ENCODE assay signal across 20 cellular contexts in genomic region chr6:13349811-13350506, GRCh38. TPM values are rescaled to one million over a fixed set of nuclear protein-coding genes. Genes with fewer than 3 reads are reported as not detected.
DNase-seq lines count a peak whose midpoint lies in the region; ATAC-seq, FAIRE-seq and TF ChIP-seq lines count a peak whose summit lies in the region.
"Had no signal": no experiment of that assay in that cellular context is flagged by ENCODE, and none has a peak within 500 bp of the region (broad histone marks: within the 10 kb centered on the region; RNA-seq: fewer than 3 reads in every experiment).

No MANE protein-coding gene starts in this region.

- no peaks in the 10 kb centered on the region for H4K20me1 ChIP-seq in HepG2 (ENCODE audit: insufficient read depth, low read length)
- no peaks in the 10 kb centered on the region for H4K20me1 ChIP-seq in H1 (replicated peaks in 1 of 2; ENCODE audit: control insufficient read depth in 1 of 2, insufficient read depth in 2 of 2, low read length in 2 of 2)
- H4K20me1 ChIP-seq: BLaER1 treated with 17β-estradiol and CSF1 and Interleukin-3, amounts not matched to agents 10 nM and 100 nM had no signal

- H3K18ac ChIP-seq in H1 (ENCODE audit: extremely low read depth, low read length), result no peak overlapping the region

- H3K27ac Mint-ChIP-seq in nephron, result peak overlapping the region in 2 of 3 experiments; percentile 1 to 67
- H3K27ac Mint-ChIP-seq: CD8-positive, alpha-beta memory T cell had no signal

- POLR2A ChIA-PET in HepG2 (lab: Yijun Ruan, JAX), result no interaction called here
- POLR2A ChIA-PET in H1 (lab: Charles Lee; ENCODE audit: partially characterized antibody), result no interaction called here

- no peak overlapping the region for H2BK20ac ChIP-seq in H1 (ENCODE audit: low read length)

- intact Hi-C loops in HepG2 (cut with micrococcal nuclease; ENCODE audit: unreplicated experiment), result no loop called here
- intact Hi-C loops in right lobe of liver (cut with DNase I), result loop anchor here in 1 of 2 donors (10.0 kb wide), 2 partner anchors 185 to 255 kb away; no protein-coding TSS in a partner anchor
- intact Hi-C loops in tibial artery (cut with DNase I; ENCODE audit: low total_unique reads), result no loop called here

- in situ Hi-C loops in HepG2 (cut with HindIII; ENCODE audit: extremely low pct_ligation_motif_present, low pct_unique_long_range_greater_than_20kb), result no loop called here

- H2BK12ac ChIP-seq in H1 (ENCODE audit: low read depth, low read length), result no peak overlapping the region

- H3K79me2 ChIP-seq in HepG2 (ENCODE audit: insufficient read depth, low read length) (no peaks in the 10 kb centered on the region), H1 (ENCODE audit: control insufficient read depth in 1 of 2, insufficient read depth in 2 of 2, low read length in 2 of 2) (no peaks in the 10 kb centered on the region)

- no peak overlapping the region for H2BK120ac ChIP-seq in H1 (replicated peaks; ENCODE audit: low read depth, low read length)

- H4K5ac ChIP-seq in H1 (ENCODE audit: insufficient read length, low read depth, low read length), result no peak overlapping the region

- CTCF ChIA-PET in HepG2 (lab: Yijun Ruan, JAX; ENCODE audit: low intra/inter-chr PET ratio, low total read pairs) (no interaction called here), H1 (lab: Charles Lee; ENCODE audit: partially characterized antibody) (interaction anchor here (0.7 to 4.3 kb wide), 6 partner anchors 11 to 225 kb away, joined by 3 to 16 read pairs (median 3); partner anchors contain the start of gene SIRT5)

- H3K9ac ChIP-seq in HepG2 (ENCODE audit: insufficient read depth, low read depth, low read length) (no peak overlapping the region), H1 (replicated peaks in 1 of 4; ENCODE audit: extremely low read depth in 1 of 4, low read depth in 3 of 4, low read length in 3 of 4) (no peak overlapping the region)
- H3K9ac ChIP-seq: BLaER1 treated with 17β-estradiol and CSF1 and Interleukin-3, amounts not matched to agents 10 nM and 100 nM had no signal

- H3K9me3 ChIP-seq in HepG2 (ENCODE audit: low read length) (no peaks in the 10 kb centered on the region), right lobe of liver (no peaks in the 10 kb centered on the region), H1 (ENCODE audit: insufficient read depth in 2 of 2, low read depth in 1 of 2, low read length in 1 of 2) (peaks cover 0 to 8% of the 10 kb centered on the region in 2 experiments; a peak in 1 of 4 replicates), tibial artery (no peaks in the 10 kb centered on the region)
- H3K9me3 ChIP-seq: A549; BLaER1 treated with 17β-estradiol and CSF1 and Interleukin-3, amounts not matched to agents 10 nM and 100 nM had no signal

- FAIRE-seq in HepG2 (lab: Jason Lieb, UNC) (no peak), H1 (lab: Jason Lieb, UNC) (no peak)
- FAIRE-seq: A549, D721Med had no signal

- no peaks in the 10 kb centered on the region for H3K36me3 Mint-ChIP-seq in nephron (ENCODE audit: low read depth)
- H3K36me3 Mint-ChIP-seq: CD8-positive, alpha-beta memory T cell had no signal

- ATAC-seq in HepG2, result no peak
- no peak for ATAC-seq in right lobe of liver
- ATAC-seq in HG03280 (IDR thresholded peaks at IDR 0.05; ENCODE audit: unreplicated experiment), result no peak
- no peak for ATAC-seq in HG03175 (IDR thresholded peaks at IDR 0.05; ENCODE audit: unreplicated experiment)
- ATAC-seq: A549, HCT116 had no signal

- no peak overlapping the region for H3K14ac ChIP-seq in H1 (ENCODE audit: insufficient read length)

- H3K4me1 Mint-ChIP-seq in nephron, result peaks cover 34% of the 10 kb centered on the region

- no peak overlapping the region for H4K91ac ChIP-seq in H1 (replicated peaks; ENCODE audit: insufficient read length, low read length)

- no peaks in the 10 kb centered on the region for H3K9me3 Mint-ChIP-seq in nephron
- H3K9me3 Mint-ChIP-seq: CD8-positive, alpha-beta memory T cell had no signal

- H3K4ac ChIP-seq in H1 (replicated peaks; ENCODE audit: insufficient read length, low read depth, low read length), result no peak overlapping the region

- TF ChIP-seq EP300 in HepG2 (IDR thresholded peaks at IDR 0.05; ENCODE audit: low read depth in 2 of 2, low read length in 2 of 2) (no peak), HepG2 (CRISPR knock-in tag; IDR thresholded peaks at IDR 0.05; ENCODE audit: borderline replicate concordance) (no peak), H1 (IDR thresholded peaks at IDR 0.05; ENCODE audit: borderline replicate concordance in 1 of 2, low read depth in 2 of 2, low read length in 2 of 2) (no peak)

- BruUV-seq in HepG2 (replicated peaks; lab: Mats Ljungman, UMichigan), result no TSS peak

- no peak for TF ChIP-seq CTCF in HepG2 (CRISPR knock-in tag; IDR thresholded peaks at IDR 0.05)
- TF ChIP-seq CTCF in right lobe of liver (IDR thresholded peaks at IDR 0.05), result no peak
- no peak for TF ChIP-seq CTCF in H1 (IDR thresholded peaks at IDR 0.05; ENCODE audit: control extremely low read depth in 1 of 3, insufficient read depth in 1 of 3, low read depth in 1 of 3, low read length in 3 of 3)
- no peak for TF ChIP-seq CTCF in nephron (IDR thresholded peaks at IDR 0.05; ENCODE audit: unreplicated experiment in 3 of 3)
- TF ChIP-seq CTCF in tibial artery (IDR thresholded peaks at IDR 0.05), result no peak

- H3K23ac ChIP-seq in H1 (ENCODE audit: insufficient read length), result no peak overlapping the region

- TF ChIP-seq POLR2A in HepG2 (IDR thresholded peaks at IDR 0.05; ENCODE audit: insufficient read depth in 1 of 2, low read depth in 2 of 2, low read length in 2 of 2) (no peak), right lobe of liver (IDR thresholded peaks at IDR 0.05) (no peak), H1 (IDR thresholded peaks at IDR 0.05; ENCODE audit: control extremely low read depth in 1 of 2, low read depth in 2 of 2, low read length in 2 of 2) (no peak)

- H3K4me3 ChIP-seq in HepG2 (replicated peaks in 1 of 3; ENCODE audit: insufficient read depth in 1 of 3, low read depth in 2 of 3, low read length in 3 of 3) (no peak overlapping the region), right lobe of liver (no peak overlapping the region), H1 (ENCODE audit: extremely low read depth in 1 of 4, insufficient read depth in 2 of 4, low read depth in 3 of 4, low read length in 4 of 4) (no peak overlapping the region), tibial artery (no peak overlapping the region)
- H3K4me3 ChIP-seq: A549; BLaER1 treated with 17β-estradiol and CSF1 and Interleukin-3, amounts not matched to agents 10 nM and 100 nM had no signal

- H4K8ac ChIP-seq in H1 (ENCODE audit: extremely low read depth, insufficient read depth, low read length), result 0 out of 2 replicates have a peak overlapping the region, but pooled peaks have one; percentile 26

- H3K4me2 ChIP-seq in HepG2 (ENCODE audit: low read depth, low read length) (no peak overlapping the region), H1 (ENCODE audit: insufficient read depth in 1 of 2, low read depth in 2 of 2, low read length in 2 of 2) (no peak overlapping the region)
- H3K4me2 ChIP-seq: A549; BLaER1 treated with 17β-estradiol and CSF1 and Interleukin-3, amounts not matched to agents 10 nM and 100 nM had no signal

- no peak overlapping the region for H3K4me3 Mint-ChIP-seq in nephron
- H3K4me3 Mint-ChIP-seq: CD8-positive, alpha-beta memory T cell had no signal

- TF ChIP-seq RAD21 in HepG2 (CRISPR knock-in tag; IDR thresholded peaks at IDR 0.05) (no peak), H1 (IDR thresholded peaks at IDR 0.05 in 1 of 2, conservative IDR thresholded peaks at IDR 0.05 in 1 of 2; ENCODE audit: low read depth in 2 of 2, low read length in 2 of 2) (no peak)

- H3K27me3 Mint-ChIP-seq in nephron (ENCODE audit: low read depth), result peaks cover 7% of the 10 kb centered on the region
- H3K27me3 Mint-ChIP-seq: CD8-positive, alpha-beta memory T cell had no signal

- H3K36me3 ChIP-seq in HepG2 (replicated peaks in 1 of 2; ENCODE audit: control insufficient read depth in 1 of 2, insufficient read depth in 2 of 2, low read length in 2 of 2) (no peaks in the 10 kb centered on the region), right lobe of liver (no peaks in the 10 kb centered on the region), H1 (ENCODE audit: control insufficient read depth in 2 of 4, insufficient read depth in 4 of 4, low read length in 3 of 4) (no peaks in the 10 kb centered on the region), tibial artery (no peaks in the 10 kb centered on the region)
- H3K36me3 ChIP-seq: BLaER1 treated with 17β-estradiol and CSF1 and Interleukin-3, amounts not matched to agents 10 nM and 100 nM had no signal

- no peaks in the 10 kb centered on the region for H3K23me2 ChIP-seq in H1 (ENCODE audit: low read depth, low read length)

- H3K27ac ChIP-seq in HepG2 (ENCODE audit: extremely low read length, insufficient read depth, low read length) (no peak overlapping the region), right lobe of liver (no peak overlapping the region), H1 (ENCODE audit: low read depth, low read length) (no peak overlapping the region), tibial artery (peak overlapping the region; percentile 26 to 29)
- H3K27ac ChIP-seq: A549; BLaER1 treated with 17β-estradiol and CSF1 and Interleukin-3, amounts not matched to agents 10 nM and 100 nM had no signal

- H3K4me1 ChIP-seq in HepG2 (ENCODE audit: insufficient read depth, low read length), result peaks cover 9% of the 10 kb centered on the region
- H3K4me1 ChIP-seq in right lobe of liver, result no peaks in the 10 kb centered on the region
- H3K4me1 ChIP-seq in H1 (replicated peaks in 1 of 4; ENCODE audit: control insufficient read depth in 3 of 4, insufficient read depth in 4 of 4, low read length in 3 of 4), result peaks cover 4 to 8% (median 6%) of the 10 kb centered on the region in 4 experiments; a peak in 4 of 7 replicates
- H3K4me1 ChIP-seq in tibial artery, result peaks cover 0 to 17% (median 3%) of the 10 kb centered on the region in 4 donors

- no peak overlapping the region for H2AK5ac ChIP-seq in H1 (ENCODE audit: low read depth, low read length)

- DNase-seq in HepG2 (ENCODE audit: low spot score), result no peak
- DNase-seq in right lobe of liver, result no peak
- no peak for DNase-seq in H1 (ENCODE audit: low read depth in 1 of 2, low spot score in 2 of 2)
- DNase-seq in tibial artery, result no peak
- DNase-seq in HT-29 (ENCODE audit: low spot score), result no peak
- DNase-seq: CD8-positive, alpha-beta memory T cell; DMS79; Kasumi-1; NCI-H1105; NCI-H1694; NCI-H2227 treated with DMSO at 0.1 percent for 48 hours; NCI-H524; SIG-M5 had no signal

- no peaks in the 10 kb centered on the region; a peak in 1 of 5 replicates for H3K27me3 ChIP-seq in HepG2 (ENCODE audit: control insufficient read depth in 1 of 2, insufficient read depth in 2 of 2, low read length in 2 of 2)
- H3K27me3 ChIP-seq in right lobe of liver, result no peaks in the 10 kb centered on the region
- H3K27me3 ChIP-seq in H1 (replicated peaks in 1 of 4; ENCODE audit: control insufficient read depth in 3 of 4, extremely low read depth in 1 of 4, insufficient read depth in 3 of 4, low read length in 3 of 4), result peaks cover 0 to 2% (median 0%) of the 10 kb centered on the region in 4 experiments; a peak in 2 of 7 replicates
- no peaks in the 10 kb centered on the region for H3K27me3 ChIP-seq in tibial artery
- H3K27me3 ChIP-seq: BLaER1 treated with 17β-estradiol and CSF1 and Interleukin-3, amounts not matched to agents 10 nM and 100 nM had no signal

- H2BK5ac ChIP-seq in H1 (ENCODE audit: low read depth, low read length), result no peak overlapping the region

- 90% methylated on average over 8 of the region's 8 CpGs for WGBS in HepG2 (ENCODE audit: low lambda C conversion rate)
- 81% methylated on average over 3 of the region's 8 CpGs for WGBS in right lobe of liver (ENCODE audit: insufficient coverage, low coverage, low lambda C conversion rate, missing lambda C conversion rate)
- WGBS in H1 (ENCODE audit: extremely low coverage in 1 of 2, insufficient coverage in 1 of 2, insufficient read length in 1 of 2, insufficient replicate concordance in 2 of 2, low coverage in 1 of 2, low lambda C conversion rate in 2 of 2, missing lambda C conversion rate in 1 of 2), 2 experiments, result 95% methylated on average over 8 of the region's 8 CpGs; no CpG with 5 or more reads in 1 of the 2 experiments

- no peak overlapping the region; the same call in 1 of the 2 replicates for H2BK15ac ChIP-seq in H1 (ENCODE audit: low read length)

- H2AFZ ChIP-seq in HepG2 (ENCODE audit: low read length), result no peak overlapping the region
- H2AFZ ChIP-seq in H1 (ENCODE audit: low read length), result no peak overlapping the region; the same call in 1 of the 2 replicates

- H3K56ac ChIP-seq in H1 (replicated peaks; ENCODE audit: insufficient read length, low read depth, low read length), result no peak overlapping the region

- H3K79me1 ChIP-seq in H1 (ENCODE audit: low read depth, low read length), result no peaks in the 10 kb centered on the region

RNA-seq across cellular contexts. Expression of gene TBC1D7, which starts 21.6 kb away (rescaled TPM):
- total RNA-seq in HepG2 (2016; rRNA removed; fragmentation: Illumina TruSeq; extraction: Trizol), result 23.3 and 28.5 TPM in 2 replicates
- 12.0 and 14.1 TPM in 2 replicates for total RNA-seq in HepG2 (2016; cell fraction: cytosol; rRNA removed; fragmentation: Illumina TruSeq; extraction: Trizol; ENCODE audit: low read depth)
- total RNA-seq in HepG2 (2016; cell fraction: insoluble cytoplasmic fraction; rRNA removed; fragmentation: Illumina TruSeq; extraction: Trizol), result 25.7 and 25.9 TPM in 2 replicates
- 18.1 and 20.7 TPM in 2 replicates for total RNA-seq in HepG2 (2016; cell fraction: membrane; rRNA removed; fragmentation: Illumina TruSeq; extraction: Trizol)
- 38.3 and 38.4 TPM in 2 replicates for total RNA-seq in HepG2 (2016; cell fraction: nucleus; rRNA removed; fragmentation: Illumina TruSeq; extraction: Trizol)
- polyA plus RNA-seq in HepG2 (2011; rRNA removed), result 24.3 and 30.8 TPM in 2 replicates
- polyA plus RNA-seq in HepG2 (2011; cell fraction: cytosol; rRNA removed), result 14.7 and 17.2 TPM in 2 replicates
- 14.9 and 19.7 TPM in 2 replicates for polyA plus RNA-seq in HepG2 (2011; cell fraction: nucleus; rRNA removed)
- polyA plus RNA-seq in HepG2 (2012), result 18.4 and 21.3 TPM in 2 replicates
- polyA plus RNA-seq in HepG2 (2016; cell fraction: cytosol; fragmentation: Illumina TruSeq; extraction: Trizol; ENCODE audit: low read depth), result 10.6 and 14.9 TPM in 2 replicates
- 37.2 and 41.0 TPM in 2 replicates for polyA plus RNA-seq in HepG2 (2016; cell fraction: insoluble cytoplasmic fraction; fragmentation: Illumina TruSeq; extraction: Trizol; ENCODE audit: low read depth)
- polyA plus RNA-seq in HepG2 (2016; cell fraction: membrane; fragmentation: Illumina TruSeq; extraction: Trizol; ENCODE audit: low read depth), result 14.6 and 19.3 TPM in 2 replicates
- 27.9 and 28.4 TPM in 2 replicates for polyA plus RNA-seq in HepG2 (2016; cell fraction: nucleus; fragmentation: Illumina TruSeq; extraction: Trizol; ENCODE audit: insufficient read depth, low read depth)
- polyA minus RNA-seq in HepG2 (2011; rRNA and poly(A)+ RNA removed; ENCODE audit: low replicate concordance), result 32.1 and 53.3 TPM in 2 replicates
- polyA minus RNA-seq in HepG2 (2011; cell fraction: cytosol; rRNA and poly(A)+ RNA removed), result 8.5 and 11.2 TPM in 2 replicates
- polyA minus RNA-seq in HepG2 (2011; cell fraction: nucleus; rRNA and poly(A)+ RNA removed), result 56.8 and 61.8 TPM in 2 replicates
- 10 to 100 TPM in 2 of 6 experiments, 1 to 10 TPM in 4; 7.8 to 16.0 (median 9.7) TPM for total RNA-seq in right lobe of liver
- 55.2 and 59.9 TPM in 2 replicates for total RNA-seq in H1 (2021; fragmentation: NEBNext Ultra II Directional; extraction: Animal tissue kit (Norgen Biotek cat#: 25700))
- polyA plus RNA-seq in H1 (2011; rRNA removed), result 30.7 and 46.1 TPM in 2 replicates
- 43.5 TPM for polyA plus RNA-seq in H1 (2011; cell fraction: cytosol; rRNA removed)
- 33.7 TPM for polyA plus RNA-seq in H1 (2011; cell fraction: nucleus; rRNA removed)
- 53.1 to 66.6 TPM (median 55.8 TPM) in 4 replicates for polyA plus RNA-seq in H1 (2012, experiment 1 of 2)
- polyA plus RNA-seq in H1 (2012, experiment 2 of 2), result 45.9 TPM
- 46.1 TPM for polyA plus RNA-seq in H1 (2013, experiment 1 of 2)
- polyA plus RNA-seq in H1 (2013, experiment 2 of 2), result 47.4 TPM
- polyA minus RNA-seq in H1 (2011; rRNA and poly(A)+ RNA removed), result 91.4 and 92.0 TPM in 2 replicates
- polyA minus RNA-seq in H1 (2011; cell fraction: cytosol; rRNA and poly(A)+ RNA removed), result 15.1 TPM
- 87.6 TPM for polyA minus RNA-seq in H1 (2011; cell fraction: nucleus; rRNA and poly(A)+ RNA removed)
- total RNA-seq in HT-29 (2014; rRNA removed; shearing (Covaris generic)), result 12.9 and 13.1 TPM in 2 replicates

Comparison
In these comparisons a context has a peak if more than half of its experiments do, and no peak if none do; other contexts are left out.
1. H3K27ac ChIP-seq: peak in tibial artery (2 of 2); none in HepG2 (single experiment), right lobe of liver (0 of 3) and H1 (single experiment).
2. Of the 41 proteins assayed by ChIP-seq in both HepG2 and H1: peak only in HepG2: CEBPB and MAFK; only in H1: none; in both: none; in neither: 39.